ENCODE assay signal across 14 cellular contexts in genomic region chr14:63205850-63206249, GRCh38. TPM values are rescaled to one million over a fixed set of nuclear protein-coding genes. Genes with fewer than 3 reads are reported as not detected.
A peak's percentile ranks its signal among the peaks of the same experiment; 100 is the strongest.
DNase-seq lines count a peak whose midpoint lies in the region; ATAC-seq and TF ChIP-seq lines count a peak whose summit lies in the region.
"Had no signal": no experiment of that assay in that cellular context is flagged by ENCODE, and none has a peak within 500 bp of the region (broad histone marks: within the 10 kb centered on the region; RNA-seq: fewer than 3 reads in every experiment).

No MANE protein-coding gene starts in this region.

- H2BK120ac ChIP-seq in mesenchymal stem cell (ENCODE audit: low read depth, low read length) = no peak overlapping the region

- H3K27me3 ChIP-seq in mesenchymal stem cell (ENCODE audit: control insufficient read depth in 1 of 2, insufficient read depth in 1 of 2, low read length in 2 of 2) = no peaks in the 10 kb centered on the region
- H3K27me3 ChIP-seq in transverse colon = no peaks in the 10 kb centered on the region

- intact Hi-C loops in transverse colon (cut with DNase I; ENCODE audit: low total_unique reads) = no loop called here

- peaks cover 0 to 9% of the 10 kb centered on the region in 2 experiments for H3K36me3 ChIP-seq in mesenchymal stem cell (ENCODE audit: control insufficient read depth in 1 of 2, insufficient read depth in 2 of 2, low read depth in 1 of 2, low read length in 2 of 2)
- H3K36me3 ChIP-seq in transverse colon = no peaks in the 10 kb centered on the region

- H3K4ac ChIP-seq in mesenchymal stem cell (ENCODE audit: low read depth in 1 of 2, low read length in 2 of 2) = no peak overlapping the region

- H2AK5ac ChIP-seq in mesenchymal stem cell (ENCODE audit: low read length, severe bottlenecking) = no peak overlapping the region

- H2BK5ac ChIP-seq in mesenchymal stem cell (ENCODE audit: low read depth, low read length, poor library complexity, severe bottlenecking) = no peak overlapping the region

- H3K79me1 ChIP-seq in mesenchymal stem cell (replicated peaks; ENCODE audit: low read length, poor library complexity, severe bottlenecking) = peaks cover 8% of the 10 kb centered on the region

- no peak for TF ChIP-seq EP300 in transverse colon (IDR thresholded peaks at IDR 0.05; ENCODE audit: low read depth)

- H3K27ac ChIP-seq in mesenchymal stem cell (ENCODE audit: low read length, poor library complexity, severe bottlenecking) = peak overlapping the region; percentile 54
- H3K27ac ChIP-seq in transverse colon = peak overlapping the region; percentile 76 to 91 (median 84)

- DNase-seq in NCI-H748 (lab: John Stamatoyannopoulos, UW; ENCODE audit: unreplicated experiment) (peak; percentile 39), NCI-H748 treated with DMSO at 0.1 percent for 48 hours (lab: John Stamatoyannopoulos, UW) (no peak), cardiac fibroblast (ENCODE audit: low read depth in 2 of 2) (peak; percentile 39 to 54), mesenchymal stem cell (no peak), transverse colon (no peak), NCI-H1930 (lab: John Stamatoyannopoulos, UW) (no peak)
- DNase-seq in effector CD8-positive, alpha-beta T cell (lab: John Stamatoyannopoulos, UW) = no peak
- DNase-seq: activated naive CD8-positive, alpha-beta T cell treated with anti-CD3 and anti-CD28 coated beads for 36 hours; COR-L47; H9; stimulated activated naive CD8-positive, alpha-beta T cell treated with anti-CD3 and anti-CD28 coated beads, Interleukin-15, amount 100 ng/mL, for 72 hours had no signal

- H3K4me2 ChIP-seq in mesenchymal stem cell (ENCODE audit: low read length, poor library complexity, severe bottlenecking) = peak overlapping the region; percentile 65

- H3K4me3 ChIP-seq in cardiac fibroblast (replicated peaks in 1 of 2; ENCODE audit: low read depth in 2 of 2, low read length in 2 of 2) (peak overlapping the region; percentile 59 to 65), mesenchymal stem cell (ENCODE audit: insufficient read depth in 1 of 2, low read depth in 1 of 2, low read length in 2 of 2) (peak overlapping the region in 1 of 2 experiments; percentile 83), transverse colon (peak overlapping the region in 2 of 4 donors; percentile 34 to 45)

- H4K8ac ChIP-seq in mesenchymal stem cell (ENCODE audit: low read length) = no peak overlapping the region

- peak overlapping the region in 1 of 2 experiments; percentile 23 for H3K18ac ChIP-seq in mesenchymal stem cell (ENCODE audit: low read depth in 1 of 2, low read length in 2 of 2)

- H3K4me1 ChIP-seq in mesenchymal stem cell (ENCODE audit: control insufficient read depth, insufficient read depth, low read depth, low read length) (peaks cover 5% of the 10 kb centered on the region), transverse colon (peaks cover 0 to 9% (median 0%) of the 10 kb centered on the region in 4 donors)

- peak overlapping the region; percentile 97 for H3K9ac ChIP-seq in mesenchymal stem cell (ENCODE audit: low read length)

- no peak overlapping the region for H2BK12ac ChIP-seq in mesenchymal stem cell (ENCODE audit: low read length in 2 of 2)

- no peak for TF ChIP-seq CTCF in cardiac fibroblast (IDR thresholded peaks at IDR 0.05; ENCODE audit: low read depth, low read length)
- TF ChIP-seq CTCF in transverse colon (IDR thresholded peaks at IDR 0.05) = no peak

- no peak overlapping the region for H3K14ac ChIP-seq in mesenchymal stem cell (ENCODE audit: low read length in 2 of 2)

- no peak overlapping the region for H4K91ac ChIP-seq in mesenchymal stem cell (ENCODE audit: low read length)

- H2BK15ac ChIP-seq in mesenchymal stem cell (ENCODE audit: low read depth, poor library complexity, severe bottlenecking) = no peak overlapping the region

- no peak for TF ChIP-seq POLR2A in transverse colon (IDR thresholded peaks at IDR 0.05)

- in situ Hi-C loops in transverse colon (cut with MboI; ENCODE audit: low pct_ligation_motif_present in 1 of 4, low pct_unique_long_range_greater_than_20kb in 1 of 4, low sequenced_read_pairs in 3 of 4) = no loop called here

- H3K9me3 ChIP-seq in mesenchymal stem cell (ENCODE audit: control insufficient read depth, low read length) (no peaks in the 10 kb centered on the region), transverse colon (no peaks in the 10 kb centered on the region)

- H3K23ac ChIP-seq in mesenchymal stem cell (ENCODE audit: low read length in 2 of 2) = no peak overlapping the region

- ATAC-seq in GM21526 (IDR thresholded peaks at IDR 0.05; ENCODE audit: low FRiP score, unreplicated experiment) = no peak
- ATAC-seq: natural killer cell treated with Interleukin-12 subunit alpha and Interleukin-12 subunit beta and Interleukin-15 and Interleukin-18, amount 100 ng/mL, for 72 hours; stimulated activated naive CD8-positive, alpha-beta T cell treated with anti-CD3 and anti-CD28 coated beads, Interleukin-15, amount 100 ng/mL, for 72 hours; WTC11 had no signal

- H2AFZ ChIP-seq in mesenchymal stem cell (ENCODE audit: low read depth, low read length) = no peak overlapping the region

RNA-seq across cellular contexts. Expression of gene RHOJ, which starts 1.6 kb away (rescaled TPM):
- 13.5 TPM for polyA plus RNA-seq in mesenchymal stem cell (2013, experiment 1 of 2)
- polyA plus RNA-seq in mesenchymal stem cell (2013, experiment 2 of 2) = 13.2 TPM
- 10 to 100 TPM in 2 of 4 donors, 1 to 10 TPM in 2; 2.9 to 23.7 (median 12.7) TPM for total RNA-seq in transverse colon
- total RNA-seq: activated naive CD8-positive, alpha-beta T cell treated with anti-CD3 and anti-CD28 coated beads for 36 hours; H9; natural killer cell treated with Interleukin-12 subunit alpha and Interleukin-12 subunit beta and Interleukin-15 and Interleukin-18, amount 100 ng/mL, for 72 hours had no signal

Comparison
In these comparisons a context has a peak if more than half of its experiments do, and no peak if none do; other contexts are left out.
1. DNase-seq: peak in NCI-H748 (single experiment) and cardiac fibroblast (2 of 2); none in NCI-H748 treated with DMSO at 0.1 percent for 48 hours (single experiment), mesenchymal stem cell (single experiment), transverse colon (single experiment), NCI-H1930 (0 of 2) and effector CD8-positive, alpha-beta T cell (single experiment).